8 cellular contexts compared by ENCODE assay signal in the genomic region with DNA sequence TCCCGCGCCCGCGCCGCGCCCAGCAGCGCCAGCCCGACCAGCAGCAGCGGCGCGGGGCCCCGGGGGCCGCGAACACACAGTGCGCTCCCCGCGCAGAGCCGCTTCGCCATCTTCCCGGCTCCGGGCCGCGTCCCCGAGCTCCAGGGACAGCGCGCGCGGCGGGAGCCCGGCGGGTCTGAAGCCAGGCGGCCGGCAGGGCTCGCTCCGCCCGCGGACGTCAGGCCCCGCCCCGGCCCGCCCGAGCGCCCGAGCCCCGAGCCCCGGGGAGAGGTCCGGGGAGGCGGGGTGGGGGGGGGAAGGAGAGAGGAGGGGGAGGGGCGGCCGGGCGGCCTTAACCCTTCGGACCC. TPM values are rescaled to one million over a fixed set of nuclear protein-coding genes. Genes with fewer than 3 reads are reported as not detected.
DNase-seq lines count a peak whose midpoint lies in the region; TF ChIP-seq lines count a peak whose summit lies in the region.

Gene LAMA5, minus strand, starts transcription at position 177 of the 347 bp plus-strand sequence. Its CDS starts 67 bp downstream, at position 110.

- peak within 1 kb of the TSS; percentile 71 for H3K4me3 Mint-ChIP-seq in dendritic cell treated with granulocyte-macrophage colony-stimulating factor and Interleukin-4, amounts not matched to agents 40 ng/mL and 50 ng/mL, for 4 days

- H3K4me1 ChIP-seq in OCI-LY7 (ENCODE audit: insufficient read depth, low read length, poor library complexity, severe bottlenecking) (peaks cover 52% of the 10 kb centered on the region), liver (ENCODE audit: control insufficient read depth in 4 of 4, insufficient read depth in 4 of 4, low read length in 3 of 4) (peaks cover 46 to 88% (median 65%) of the 10 kb centered on the region in 4 donors)

- TF ChIP-seq CTCF in OCI-LY7 (conservative IDR thresholded peaks at IDR 0.05; ENCODE audit: low read length) (no peak), liver (IDR thresholded peaks at IDR 0.05; ENCODE audit: low read depth, low read length, missing input control) (no peak)

- peak within 1 kb of the TSS; percentile 86 for H3K4me2 ChIP-seq in OCI-LY7 (ENCODE audit: low read length)

- peak; percentile 43 for DNase-seq in stimulated activated CD4-positive, alpha-beta T cell treated with anti-CD3 and anti-CD28 coated beads, Interleukin-15, amount 100 ng/mL, for 24 hours
- DNase-seq in stimulated activated CD4-positive, alpha-beta T cell treated with anti-CD3 and anti-CD28 coated beads, Interleukin-4, amount 100 ng/mL, for 1 hour, result no peak
- DNase-seq in OCI-LY7 (ENCODE audit: low spot score) (peak; percentile 69), NCI-H2107 treated with DMSO at 0.1 percent for 48 hours (lab: John Stamatoyannopoulos, UW; ENCODE audit: unreplicated experiment) (no peak)
- no peak for DNase-seq in effector CD4-positive, alpha-beta T cell

- CTCF ChIA-PET in OCI-LY7 (lab: Charles Lee; ENCODE audit: unreplicated experiment), result no interaction called here

- H3K9ac ChIP-seq in liver (ENCODE audit: low read depth in 1 of 2, low read length in 2 of 2), result peak within 1 kb of the TSS in 1 of 2 donors; percentile 14

- H3K36me3 ChIP-seq in OCI-LY7 (ENCODE audit: insufficient read depth, low read length) (no peaks in the 10 kb centered on the region), liver (ENCODE audit: control insufficient read depth in 4 of 4, insufficient read depth in 3 of 4, low read depth in 1 of 4, low read length in 3 of 4) (peaks cover 0 to under 1% (median 0%) of the 10 kb centered on the region in 4 donors)

- no peaks in the 10 kb centered on the region for H4K20me1 ChIP-seq in OCI-LY7 (ENCODE audit: insufficient read depth, low read length)

- no peaks in the 10 kb centered on the region for H3K27me3 ChIP-seq in liver (ENCODE audit: control insufficient read depth in 4 of 4, insufficient read depth in 4 of 4, low read length in 3 of 4)

- BruUV-seq in OCI-LY7 (replicated peaks; lab: Mats Ljungman, UMichigan), result no TSS peak

- under 1% methylated on average over 49 of the region's 52 CpGs for WGBS in liver

- H3K36me3 Mint-ChIP-seq in dendritic cell treated with granulocyte-macrophage colony-stimulating factor and Interleukin-4, amounts not matched to agents 40 ng/mL and 50 ng/mL, for 4 days (ENCODE audit: low read depth), result no peaks in the 10 kb centered on the region

- peaks cover 20% of the 10 kb centered on the region for H3K4me1 Mint-ChIP-seq in dendritic cell treated with granulocyte-macrophage colony-stimulating factor and Interleukin-4, amounts not matched to agents 40 ng/mL and 50 ng/mL, for 4 days (ENCODE audit: low read depth)

- H2AFZ ChIP-seq in OCI-LY7 (ENCODE audit: low read length), result peak within 1 kb of the TSS; percentile 50

- H3K79me2 ChIP-seq in OCI-LY7 (ENCODE audit: insufficient read depth, low read depth, low read length), result no peaks in the 10 kb centered on the region

- TF ChIP-seq RAD21 in liver (IDR thresholded peaks at IDR 0.05), result no peak

- peaks cover 72% of the 10 kb centered on the region for H3K27me3 Mint-ChIP-seq in dendritic cell treated with granulocyte-macrophage colony-stimulating factor and Interleukin-4, amounts not matched to agents 40 ng/mL and 50 ng/mL, for 4 days

- intact Hi-C loops in OCI-LY7 (cut with micrococcal nuclease; ENCODE audit: unreplicated experiment), result loop anchor here (1.0 to 5.0 kb wide), 3 partner anchors 28 to 65 kb away; partner anchors contain the start of gene ADRM1
- intact Hi-C loops in dendritic cell treated with granulocyte-macrophage colony-stimulating factor and Interleukin-4, amounts not matched to agents 40 ng/mL and 50 ng/mL, for 4 days (cut with micrococcal nuclease), result no loop called here

- H3K4me3 ChIP-seq in OCI-LY7 (ENCODE audit: low read depth, low read length, poor library complexity, severe bottlenecking) (peak within 1 kb of the TSS; percentile 92), liver (ENCODE audit: low read depth in 1 of 3, low read length in 3 of 3) (peak within 1 kb of the TSS; percentile 32 to 79 (median 58))

- POLR2A ChIA-PET in OCI-LY7 (lab: Charles Lee), result interaction anchor here (0.6 to 0.7 kb wide), 2 partner anchors 18 to 427 kb away, joined by 3 to 4 read pairs; no protein-coding TSS in a partner anchor

- H3K27ac ChIP-seq in OCI-LY7 (ENCODE audit: low read depth, low read length, poor library complexity, severe bottlenecking), result peak within 1 kb of the TSS; percentile 56
- peak within 1 kb of the TSS; percentile 53 to 76 for H3K27ac ChIP-seq in liver (ENCODE audit: low read depth in 1 of 2, low read length in 2 of 2)
- H3K27ac ChIP-seq in temporal lobe (ENCODE audit: low read depth, low read length), result peak within 1 kb of the TSS; percentile 17

- H3K9me3 ChIP-seq in OCI-LY7 (ENCODE audit: low read length) (no peaks in the 10 kb centered on the region), liver (ENCODE audit: control insufficient read depth in 4 of 4, low read length in 3 of 4) (no peaks in the 10 kb centered on the region)

- no peak within 1 kb of the TSS for H3K27ac Mint-ChIP-seq in dendritic cell treated with granulocyte-macrophage colony-stimulating factor and Interleukin-4, amounts not matched to agents 40 ng/mL and 50 ng/mL, for 4 days

- no peaks in the 10 kb centered on the region for H3K9me3 Mint-ChIP-seq in dendritic cell treated with granulocyte-macrophage colony-stimulating factor and Interleukin-4, amounts not matched to agents 40 ng/mL and 50 ng/mL, for 4 days

- H3K9me2 ChIP-seq in OCI-LY7 (ENCODE audit: insufficient read depth, low read length), result no peaks in the 10 kb centered on the region

TF ChIP-seq in liver, 16 proteins besides CTCF, POLR2A, EP300 and RAD21:
- TF ChIP-seq HNF4A (conservative IDR thresholded peaks at IDR 0.05) (no peak), MAX (IDR thresholded peaks at IDR 0.05) (no peak), NR2F2 (IDR thresholded peaks at IDR 0.05) (no peak), EGR1 (IDR thresholded peaks at IDR 0.05; ENCODE audit: low read depth in 2 of 2) (no peak), ZBTB33 (IDR thresholded peaks at IDR 0.05) (no peak), HNF4G (IDR thresholded peaks at IDR 0.05) (no peak), REST (IDR thresholded peaks at IDR 0.05) (no peak), JUND (IDR thresholded peaks at IDR 0.05) (no peak), YY1 (IDR thresholded peaks at IDR 0.05) (no peak), FOXA1 (IDR thresholded peaks at IDR 0.05) (no peak), GABPA (IDR thresholded peaks at IDR 0.05 in 1 of 2, conservative IDR thresholded peaks at IDR 0.05 in 1 of 2) (no peak), RXRA (IDR thresholded peaks at IDR 0.05) (no peak)
TF ChIP-seq in liver: peak in this region for 0.

RNA-seq across cellular contexts. Expression of gene LAMA5, which starts in this region (rescaled TPM):
- total RNA-seq in OCI-LY7 (2014; rRNA removed; shearing (Covaris generic)), result 53.3 and 59.3 TPM in 2 replicates
- total RNA-seq in OCI-LY7 (2022), result 144 and 162 TPM in 2 replicates
- total RNA-seq in liver, result 10 to 100 TPM in 1 of 2 donors, 1 to 10 TPM in 1; 3.6 to 40.2 TPM
- 10 to 100 TPM; 13.4 to 13.9 TPM for polyA plus RNA-seq in liver
- total RNA-seq in temporal lobe, result 13.5 TPM

Comparison
In these comparisons a context has a peak if more than half of its experiments do, and no peak if none do; other contexts are left out.
1. DNase-seq: peak in stimulated activated CD4-positive, alpha-beta T cell treated with anti-CD3 and anti-CD28 coated beads, Interleukin-15, amount 100 ng/mL, for 24 hours (single experiment) and OCI-LY7 (single experiment); none in stimulated activated CD4-positive, alpha-beta T cell treated with anti-CD3 and anti-CD28 coated beads, Interleukin-4, amount 100 ng/mL, for 1 hour (single experiment), effector CD4-positive, alpha-beta T cell (single experiment) and NCI-H2107 treated with DMSO at 0.1 percent for 48 hours (single experiment).
2. Peak in every context shown above with its lines, with median percentiles within 50 percentile points of each other: H3K27ac ChIP-seq.